ENCODE assay signal across 16 cellular contexts in genomic region chr3:129615751-129616281, GRCh38. TPM values are rescaled to one million over a fixed set of nuclear protein-coding genes. Genes with fewer than 3 reads are reported as not detected.
DNase-seq lines count a peak whose midpoint lies in the region; ATAC-seq and TF ChIP-seq lines count a peak whose summit lies in the region.
"Had no signal": no experiment of that assay in that cellular context is flagged by ENCODE, and none has a peak within 500 bp of the region (broad histone marks: within the 10 kb centered on the region; RNA-seq: fewer than 3 reads in every experiment).

No MANE protein-coding gene starts in this region.

- DNase-seq in Panc1 (ENCODE audit: low read depth, low spot score): no peak
- peak; percentile 34 to 74 (median 71) for DNase-seq in right cardiac atrium
- peak; percentile 90 for DNase-seq in osteoblast (ENCODE audit: insufficient read length, low spot score, missing footprints)
- DNase-seq in transverse colon: no peak
- DNase-seq in SK-N-DZ (ENCODE audit: low spot score): no peak
- DNase-seq in activated CD8-positive, alpha-beta memory T cell treated with anti-CD3 and anti-CD28 coated beads, Interleukin-2, amount 50 U/mL, for 4 hours: no peak
- no peak for DNase-seq in stimulated activated CD4-positive, alpha-beta T cell treated with anti-CD3 and anti-CD28 coated beads, Interleukin-4, amount 100 ng/mL, for 24 hours
- DNase-seq: activated CD8-positive, alpha-beta memory T cell treated with anti-CD3 and anti-CD28 coated beads, Interleukin-2, amount 10 ng/mL, durations not matched to agents 7 days and 5 days; activated gamma-delta T cell treated with Interleukin-2 at 50 U/mL for 16 hours; amygdala; foreskin melanocyte; MV-4-11; natural killer cell; NCI-H1930 had no signal

- H3K9me3 ChIP-seq in Panc1 (ENCODE audit: control insufficient read depth, insufficient read depth, low read depth, low read length) (no peaks in the 10 kb centered on the region), right cardiac atrium (ENCODE audit: control insufficient read depth, low read length) (no peaks in the 10 kb centered on the region), osteoblast (ENCODE audit: low read depth, low read length) (no peaks in the 10 kb centered on the region), transverse colon (no peaks in the 10 kb centered on the region)

- H4K20me1 ChIP-seq in osteoblast (ENCODE audit: insufficient read depth, low read length): no peaks in the 10 kb centered on the region

- in situ Hi-C loops in Panc1 (cut with HindIII; ENCODE audit: low pct_unique_long_range_greater_than_20kb, low sequenced_read_pairs) (no loop called here), transverse colon (cut with MboI; ENCODE audit: low pct_ligation_motif_present in 1 of 4, low pct_unique_long_range_greater_than_20kb in 1 of 4, low sequenced_read_pairs in 3 of 4) (no loop called here)

- POLR2A ChIA-PET in Panc1 (lab: Charles Lee): no interaction called here

- H3K4me3 ChIP-seq in Panc1 (ENCODE audit: low read depth in 2 of 2, low read length in 2 of 2) (no peak overlapping the region), right cardiac atrium (ENCODE audit: low read length) (no peak overlapping the region), osteoblast (ENCODE audit: insufficient read depth, low read length) (no peak overlapping the region), transverse colon (no peak overlapping the region)
- H3K4me3 ChIP-seq: K562 had no signal

- no TSS peak for BruUV-seq in Panc1 (replicated peaks; lab: Mats Ljungman, UMichigan)

- ATAC-seq in Panc1: peak; percentile 27; the same call in 1 of the 2 replicates
- peak in 1 of 2 donors; percentile 6 for ATAC-seq in right cardiac atrium
- no peak for ATAC-seq in HG03097 (IDR thresholded peaks at IDR 0.05; ENCODE audit: low FRiP score, unreplicated experiment)
- ATAC-seq: activated CD8-positive, alpha-beta memory T cell treated with anti-CD3 and anti-CD28 coated beads, Interleukin-2, amount 10 ng/mL, durations not matched to agents 7 days and 5 days; natural killer cell had no signal

- H3K27ac ChIP-seq in Panc1 (ENCODE audit: low read length): no peak overlapping the region
- peak overlapping the region; percentile 60 for H3K27ac ChIP-seq in right cardiac atrium (ENCODE audit: low read length)
- H3K27ac ChIP-seq in osteoblast (ENCODE audit: low read depth, low read length): no peak overlapping the region
- peak overlapping the region; percentile 44 to 69 (median 57) for H3K27ac ChIP-seq in transverse colon

- H3K27me3 ChIP-seq in Panc1 (ENCODE audit: control insufficient read depth, insufficient read depth, low read length) (no peaks in the 10 kb centered on the region), right cardiac atrium (ENCODE audit: control insufficient read depth, insufficient read depth) (no peaks in the 10 kb centered on the region), osteoblast (ENCODE audit: insufficient read depth, low read length) (no peaks in the 10 kb centered on the region), transverse colon (no peaks in the 10 kb centered on the region)

- no peaks in the 10 kb centered on the region for H3K79me2 ChIP-seq in osteoblast (ENCODE audit: insufficient read depth, low read length)

- CTCF ChIA-PET in Panc1 (lab: Charles Lee): no interaction called here

- no peaks in the 10 kb centered on the region for H3K36me3 ChIP-seq in Panc1 (ENCODE audit: control insufficient read depth, insufficient read depth, low read length)
- no peaks in the 10 kb centered on the region for H3K36me3 ChIP-seq in osteoblast (ENCODE audit: insufficient read depth, low read length)
- H3K36me3 ChIP-seq in transverse colon: no peaks in the 10 kb centered on the region

- H3K4me1 ChIP-seq in Panc1 (ENCODE audit: control insufficient read depth, insufficient read depth, low read length) (peaks cover 23% of the 10 kb centered on the region), right cardiac atrium (ENCODE audit: control insufficient read depth, insufficient read depth, low read length) (peaks cover 18% of the 10 kb centered on the region), osteoblast (ENCODE audit: insufficient read depth, low read length) (peaks cover 31% of the 10 kb centered on the region), transverse colon (peaks cover 0 to 25% (median 8%) of the 10 kb centered on the region in 4 donors)

- no peak overlapping the region for H2AFZ ChIP-seq in osteoblast (ENCODE audit: low read length)

- intact Hi-C loops in Panc1 (cut with micrococcal nuclease; ENCODE audit: unreplicated experiment) (no loop called here), right cardiac atrium (cut with DNase I) (no loop called here), transverse colon (cut with DNase I; ENCODE audit: low total_unique reads) (no loop called here)

- TF ChIP-seq POLR2A in transverse colon (IDR thresholded peaks at IDR 0.05): no peak

- 66% methylated on average over 8 of the region's 8 CpGs for WGBS in right cardiac atrium
- WGBS in transverse colon (ENCODE audit: low coverage in 1 of 2), 2 donors: 40 to 57% methylated on average over 3 to 8 of the region's 8 CpGs

- H3K4me2 ChIP-seq in osteoblast (ENCODE audit: insufficient read depth, low read length): no peak overlapping the region

- TF ChIP-seq EP300 in transverse colon (IDR thresholded peaks at IDR 0.05; ENCODE audit: low read depth): no peak

- TF ChIP-seq CTCF in Panc1 (IDR thresholded peaks at IDR 0.05) (no peak), osteoblast (IDR thresholded peaks at IDR 0.05; ENCODE audit: extremely low read depth, low read depth, low read length) (no peak), transverse colon (IDR thresholded peaks at IDR 0.05) (no peak)

RNA-seq across cellular contexts. Expression of gene PLXND1, which starts 9.3 kb away (rescaled TPM):
- total RNA-seq in Panc1 (2021; ENCODE audit: unreplicated experiment) (248 TPM), right cardiac atrium (100 to 1,000 TPM in 1 of 4 donors, 10 to 100 TPM in 3; 75.4 to 102 (median 84.1) TPM), osteoblast (126 and 134 TPM in 2 replicates), transverse colon (10 to 100 TPM; 26.4 to 71.8 (median 35.8) TPM)
- polyA plus RNA-seq in Panc1 (2012; ENCODE audit: insufficient read length): 456 TPM
- polyA plus RNA-seq in right cardiac atrium: 89.4 TPM
- 31.9 and 32.6 TPM in 2 replicates for polyA plus RNA-seq in SK-N-DZ (2014; cell fraction: cytosol; rRNA removed)
- 44.3 and 89.8 TPM in 2 replicates for polyA plus RNA-seq in SK-N-DZ (2014; cell fraction: nucleus; rRNA removed)

Comparison
In these comparisons a context has a peak if more than half of its experiments do, and no peak if none do; other contexts are left out.
1. DNase-seq: peak in right cardiac atrium (3 of 3) and osteoblast (single experiment); none in Panc1 (single experiment), transverse colon (single experiment), SK-N-DZ (single experiment), activated CD8-positive, alpha-beta memory T cell treated with anti-CD3 and anti-CD28 coated beads, Interleukin-2, amount 50 U/mL, for 4 hours (single experiment) and stimulated activated CD4-positive, alpha-beta T cell treated with anti-CD3 and anti-CD28 coated beads, Interleukin-4, amount 100 ng/mL, for 24 hours (single experiment).
2. H3K27ac ChIP-seq: peak in right cardiac atrium (single experiment) and transverse colon (4 of 4); none in Panc1 (single experiment) and osteoblast (single experiment).